24 cellular contexts compared by ENCODE assay signal in the genomic region with DNA sequence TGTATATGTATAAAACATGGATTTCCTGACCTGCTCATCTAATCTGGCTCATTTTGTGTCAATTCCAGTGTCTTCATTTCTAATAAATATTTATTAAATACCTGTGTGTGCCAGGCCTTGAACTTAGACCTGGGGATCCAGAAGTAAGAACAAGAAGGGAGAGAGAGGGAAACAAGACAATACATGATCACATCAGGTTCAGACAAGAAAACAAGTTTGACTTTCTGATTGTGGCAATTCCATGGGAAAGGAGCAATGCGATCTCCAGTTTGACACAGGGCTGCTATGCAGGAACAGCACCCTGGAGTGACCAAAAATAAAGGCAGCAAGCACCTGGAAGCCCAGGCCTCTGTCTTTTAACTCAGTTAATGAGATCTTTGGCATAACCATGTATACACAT.
"Had no signal": no experiment of that assay in that cellular context is flagged by ENCODE, and none has a peak within 500 bp of the region (broad histone marks: within the 10 kb centered on the region; RNA-seq: fewer than 3 reads in every experiment).

No MANE protein-coding gene starts in this region.

- H3K27me3 ChIP-seq: dorsolateral prefrontal cortex, esophagus squamous epithelium, gastrocnemius medialis, heart right ventricle, left lung had no signal

- H3K27ac Mint-ChIP-seq: memory B cell; naive thymus-derived CD4-positive, alpha-beta T cell had no signal

- H3K4me1 ChIP-seq: left lung, lower lobe of right lung had no signal

- DNase-seq: dermis blood vessel endothelial cell; dorsolateral prefrontal cortex; effector CD4-positive, alpha-beta T cell; effector memory CD4-positive, alpha-beta T cell; erythroblast; esophagus squamous epithelium; foreskin fibroblast; foreskin melanocyte; gastrocnemius medialis; glutamatergic neuron; head of caudate nucleus; heart right ventricle; hippocampal formation; left cardiac atrium; left lung; left ventricle myocardium superior; lower lobe of right lung; mesendoderm; midbrain; naive thymus-derived CD4-positive, alpha-beta T cell had no signal

- H3K4me1 Mint-ChIP-seq: memory B cell; naive thymus-derived CD4-positive, alpha-beta T cell had no signal

- H3K9me3 ChIP-seq: esophagus squamous epithelium, gastrocnemius medialis, heart right ventricle, left lung, lower lobe of right lung had no signal

- H3K36me3 Mint-ChIP-seq: memory B cell; naive thymus-derived CD4-positive, alpha-beta T cell had no signal

- H3K27ac ChIP-seq: coronary artery, dorsolateral prefrontal cortex, epithelial cell of prostate, esophagus squamous epithelium, gastrocnemius medialis, heart right ventricle, left lung, lower lobe of right lung had no signal

- H3K4me3 Mint-ChIP-seq: memory B cell; naive thymus-derived CD4-positive, alpha-beta T cell had no signal

- H3K4me3 ChIP-seq: coronary artery, dorsolateral prefrontal cortex, esophagus squamous epithelium, gastrocnemius medialis, heart right ventricle, left lung, lower lobe of right lung had no signal

- ATAC-seq: esophagus mucosa; gastrocnemius medialis; heart right ventricle; left cardiac atrium; left lung; left ventricle myocardium superior; lower lobe of right lung; naive thymus-derived CD4-positive, alpha-beta T cell had no signal

- H3K9me3 Mint-ChIP-seq: memory B cell; naive thymus-derived CD4-positive, alpha-beta T cell had no signal

- H3K36me3 ChIP-seq: esophagus squamous epithelium, gastrocnemius medialis, heart right ventricle, left lung, lower lobe of right lung had no signal
